24 cellular contexts compared by ENCODE assay signal in genomic region chr21:42019706-42020105, GRCh38. TPM values are rescaled to one million over a fixed set of nuclear protein-coding genes. Genes with fewer than 3 reads are reported as not detected.
DNase-seq lines count a peak whose midpoint lies in the region; ATAC-seq, FAIRE-seq and TF ChIP-seq lines count a peak whose summit lies in the region.
"Had no signal": no experiment of that assay in that cellular context is flagged by ENCODE, and none has a peak within 500 bp of the region (broad histone marks: within the 10 kb centered on the region; RNA-seq: fewer than 3 reads in every experiment).

No MANE protein-coding gene starts in this region.

- no peaks in the 10 kb centered on the region for H3K79me2 ChIP-seq in keratinocyte (ENCODE audit: control insufficient read depth, insufficient read depth, low read length)
- no peaks in the 10 kb centered on the region for H3K79me2 ChIP-seq in osteoblast (ENCODE audit: insufficient read depth, low read length)

- DNase-seq in H7 (peak; percentile 19), keratinocyte (ENCODE audit: low read depth, low spot score) (no peak), osteoblast (ENCODE audit: insufficient read length, low spot score, missing footprints) (peak; percentile 71), DMS114 treated with DMSO at 0.1 percent for 48 hours (lab: John Stamatoyannopoulos, UW; ENCODE audit: unreplicated experiment) (no peak)
- no peak for DNase-seq in stimulated activated CD4-positive, alpha-beta T cell treated with anti-CD3 and anti-CD28 coated beads, Interleukin-2, amount 100 ng/mL, for 48 hours
- DNase-seq: 8988T; ACHN; AML-193; BE2C; CD4-positive, alpha-beta T cell; CD8-positive, alpha-beta memory T cell; DMS79; EL; GDM1; GM23248; H9 had no signal

- H3K9me3 ChIP-seq in keratinocyte (ENCODE audit: control insufficient read depth, low read depth, low read length) (no peaks in the 10 kb centered on the region), osteoblast (ENCODE audit: low read depth, low read length) (no peaks in the 10 kb centered on the region)
- H3K9me3 ChIP-seq: A549, BE2C had no signal

- H3K4me3 ChIP-seq in H7 (ENCODE audit: insufficient read depth, low read depth, low read length) (no peak overlapping the region), keratinocyte (ENCODE audit: control insufficient read depth in 2 of 3, extremely low read depth in 1 of 3, insufficient read depth in 2 of 3, low read depth in 1 of 3, low read length in 3 of 3) (no peak overlapping the region), osteoblast (ENCODE audit: insufficient read depth, low read length) (no peak overlapping the region)
- H3K4me3 ChIP-seq: A549; BLaER1 treated with 17β-estradiol and CSF1 and Interleukin-3, amounts not matched to agents 10 nM and 100 nM; GM12878; GM23248 had no signal

- dilution Hi-C loops in keratinocyte (cut with MboI; ENCODE audit: extremely low pct_ligation_motif_present, low sequenced_read_pairs) = loop anchor here (5.0 kb wide), 1 partner anchor 68 kb away; no protein-coding TSS in a partner anchor

- peak overlapping the region; percentile 76 for H3K27ac ChIP-seq in keratinocyte (ENCODE audit: control insufficient read depth, insufficient read depth, low read length)
- H3K27ac ChIP-seq in osteoblast (ENCODE audit: low read depth, low read length) = no peak overlapping the region
- H3K27ac ChIP-seq: A549; BLaER1 treated with 17β-estradiol and CSF1 and Interleukin-3, amounts not matched to agents 10 nM and 100 nM; GM23248 had no signal

- H2AFZ ChIP-seq in keratinocyte (ENCODE audit: control insufficient read depth, low read length) = no peak overlapping the region
- no peak overlapping the region for H2AFZ ChIP-seq in osteoblast (ENCODE audit: low read length)
- H2AFZ ChIP-seq: GM23248 had no signal

- no peak for ATAC-seq in HG02678 (IDR thresholded peaks at IDR 0.05; ENCODE audit: unreplicated experiment)
- ATAC-seq: A549, GM12878, HCT116 had no signal

- no peak for FAIRE-seq in keratinocyte (lab: Jason Lieb, UNC)
- FAIRE-seq: A549, GM12878, GM19239, H1 had no signal

- peak overlapping the region; percentile 17 for H3K9ac ChIP-seq in keratinocyte (ENCODE audit: control insufficient read depth, extremely low read depth, insufficient read depth, low read length)
- H3K9ac ChIP-seq: BLaER1 treated with 17β-estradiol and CSF1 and Interleukin-3, amounts not matched to agents 10 nM and 100 nM; GM23248 had no signal

- H3K9me1 ChIP-seq in keratinocyte (ENCODE audit: control insufficient read depth, extremely low read depth, insufficient read depth, low read length) = no peaks in the 10 kb centered on the region

- no peaks in the 10 kb centered on the region for H4K20me1 ChIP-seq in keratinocyte (ENCODE audit: control insufficient read depth, extremely low read depth, insufficient read depth, low read length)
- H4K20me1 ChIP-seq in osteoblast (ENCODE audit: insufficient read depth, low read length) = no peaks in the 10 kb centered on the region
- H4K20me1 ChIP-seq: BLaER1 treated with 17β-estradiol and CSF1 and Interleukin-3, amounts not matched to agents 10 nM and 100 nM had no signal

- H3K4me1 ChIP-seq in keratinocyte (ENCODE audit: control insufficient read depth, extremely low read depth, insufficient read depth, low read length) = peaks cover 16% of the 10 kb centered on the region
- no peaks in the 10 kb centered on the region for H3K4me1 ChIP-seq in osteoblast (ENCODE audit: insufficient read depth, low read length)
- H3K4me1 ChIP-seq: A549; BE2C; BLaER1 treated with 17β-estradiol and CSF1 and Interleukin-3, amounts not matched to agents 10 nM and 100 nM had no signal

- H3K4me2 ChIP-seq in keratinocyte (ENCODE audit: control insufficient read depth, extremely low read depth, insufficient read depth, low read depth, low read length) (no peak overlapping the region), osteoblast (ENCODE audit: insufficient read depth, low read length) (no peak overlapping the region)
- H3K4me2 ChIP-seq: A549; BLaER1 treated with 17β-estradiol and CSF1 and Interleukin-3, amounts not matched to agents 10 nM and 100 nM had no signal

- no peaks in the 10 kb centered on the region for H3K36me3 ChIP-seq in H7 (replicated peaks; ENCODE audit: control insufficient read depth, insufficient read depth, low read length)
- no peaks in the 10 kb centered on the region for H3K36me3 ChIP-seq in keratinocyte (ENCODE audit: control insufficient read depth in 2 of 2, extremely low read depth in 1 of 2, insufficient read depth in 2 of 2, low read length in 2 of 2)
- no peaks in the 10 kb centered on the region for H3K36me3 ChIP-seq in osteoblast (ENCODE audit: insufficient read depth, low read length)
- H3K36me3 ChIP-seq: BE2C; BLaER1 treated with 17β-estradiol and CSF1 and Interleukin-3, amounts not matched to agents 10 nM and 100 nM had no signal

- H3K27me3 ChIP-seq in H7 (ENCODE audit: control insufficient read depth, insufficient read depth, low read length) = no peaks in the 10 kb centered on the region
- H3K27me3 ChIP-seq in keratinocyte (ENCODE audit: control insufficient read depth, extremely low read depth, insufficient read depth, low read length) = peaks cover 20% of the 10 kb centered on the region
- peaks cover 15% of the 10 kb centered on the region for H3K27me3 ChIP-seq in osteoblast (ENCODE audit: insufficient read depth, low read length)
- H3K27me3 ChIP-seq: BLaER1 treated with 17β-estradiol and CSF1 and Interleukin-3, amounts not matched to agents 10 nM and 100 nM had no signal

- TF ChIP-seq CTCF in keratinocyte (optimal IDR thresholded peaks at IDR 0.05 in 1 of 3, IDR thresholded peaks at IDR 0.05 in 1 of 3, conservative IDR thresholded peaks at IDR 0.05 in 1 of 3; ENCODE audit: extremely low read depth in 1 of 3, insufficient read depth in 2 of 3, low read length in 3 of 3) (no peak), osteoblast (IDR thresholded peaks at IDR 0.05; ENCODE audit: extremely low read depth, low read depth, low read length) (no peak)

RNA-seq across cellular contexts. Expression of gene ZBTB21, which starts 9.5 kb away (rescaled TPM):
- total RNA-seq in H7 (2014; rRNA removed; shearing (Covaris generic)) = 10.2 and 12.1 TPM in 2 replicates
- polyA plus RNA-seq in keratinocyte = 9.5 to 12.2 TPM (median 10.3 TPM) in 3 replicates
- 11.1 TPM for polyA plus RNA-seq in keratinocyte (2011; ENCODE audit: low read depth)
- polyA plus RNA-seq in keratinocyte (2011; cell fraction: cytosol; rRNA removed) = 4.8 and 8.0 TPM in 2 replicates
- polyA plus RNA-seq in keratinocyte (2011; cell fraction: nucleus; rRNA removed) = 17.5 and 20.6 TPM in 2 replicates
- polyA plus RNA-seq in keratinocyte (2012; ENCODE audit: low replicate concordance) = 7.3 and 14.0 TPM in 2 replicates
- 15.5 to 28.0 TPM (median 22.1 TPM) in 3 replicates for polyA minus RNA-seq in keratinocyte
- polyA minus RNA-seq in keratinocyte (2011; cell fraction: cytosol; rRNA and poly(A)+ RNA removed) = 6.7 TPM
- 16.7 and 23.7 TPM in 2 replicates for polyA minus RNA-seq in keratinocyte (2011; cell fraction: nucleus; rRNA and poly(A)+ RNA removed)
- 12.7 and 13.8 TPM in 2 replicates for total RNA-seq in osteoblast

RNA-seq across cellular contexts. Expression of gene UMODL1, which starts 51.4 kb away (rescaled TPM):
- total RNA-seq in H7 (2014; rRNA removed; shearing (Covaris generic)) = 0.73 TPM in 1 of 2 replicates, not detected in the other
- 0.03 TPM in 1 of 3 replicates, not detected in the others for polyA plus RNA-seq in keratinocyte
- polyA plus RNA-seq in keratinocyte (2011; ENCODE audit: low read depth) = not detected
- not detected in 2 replicates for polyA plus RNA-seq in keratinocyte (2011; cell fraction: cytosol; rRNA removed)
- polyA plus RNA-seq in keratinocyte (2011; cell fraction: nucleus; rRNA removed) = not detected in 2 replicates
- not detected in 2 replicates for polyA plus RNA-seq in keratinocyte (2012; ENCODE audit: low replicate concordance)
- not detected in 3 replicates for polyA minus RNA-seq in keratinocyte
- polyA minus RNA-seq in keratinocyte (2011; cell fraction: cytosol; rRNA and poly(A)+ RNA removed) = not detected
- not detected in 2 replicates for polyA minus RNA-seq in keratinocyte (2011; cell fraction: nucleus; rRNA and poly(A)+ RNA removed)
- total RNA-seq in osteoblast = under 0.01 TPM in 1 of 2 replicates, not detected in the other
- total RNA-seq: GM23248, H1, H9 had no signal
- polyA plus RNA-seq: A549; CD14-positive monocyte; CD8-positive, alpha-beta memory T cell; GM23248; H1 had no signal

Comparison
In these comparisons a context has a peak if more than half of its experiments do, and no peak if none do; other contexts are left out.
1. DNase-seq: peak in H7 (single experiment) and osteoblast (single experiment); none in keratinocyte (single experiment), DMS114 treated with DMSO at 0.1 percent for 48 hours (single experiment) and stimulated activated CD4-positive, alpha-beta T cell treated with anti-CD3 and anti-CD28 coated beads, Interleukin-2, amount 100 ng/mL, for 48 hours (0 of 2).